In the genomic region with DNA sequence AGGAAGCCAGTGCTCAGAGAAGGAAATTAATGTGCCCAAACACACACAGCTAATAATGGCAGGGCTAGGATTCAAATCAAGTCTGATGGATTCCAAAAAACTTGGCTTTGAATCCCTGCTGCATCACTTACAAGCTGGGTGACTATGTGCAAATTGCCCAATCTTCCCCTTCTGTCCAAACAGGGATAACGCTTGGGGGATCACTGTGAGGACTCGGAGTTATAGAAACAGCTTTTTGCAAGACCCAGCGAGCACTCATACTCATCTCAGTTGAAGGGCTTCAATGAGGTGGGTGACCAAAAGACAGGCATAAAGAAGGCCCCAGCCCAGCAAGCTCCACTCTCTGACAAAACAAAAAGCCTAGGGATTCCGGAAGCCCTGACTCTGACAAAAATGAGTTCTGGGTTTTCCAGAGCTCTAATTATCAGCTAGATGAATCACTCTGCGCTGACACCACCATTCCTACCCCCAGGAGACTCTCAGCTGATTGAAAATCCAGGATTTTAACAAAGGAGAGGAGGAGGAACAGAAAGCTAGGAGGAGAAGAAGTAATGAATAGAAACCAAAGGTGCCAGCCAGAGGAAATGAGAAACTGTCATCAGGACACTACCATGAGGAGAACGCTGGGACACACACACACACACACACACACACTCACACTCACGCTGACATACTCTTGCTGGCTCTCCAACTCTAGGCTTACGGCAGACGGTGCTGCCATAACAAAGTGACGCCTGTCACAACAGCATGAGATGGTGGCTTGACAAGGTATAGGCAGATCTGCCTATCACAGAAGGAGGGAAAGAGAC, we compare ENCODE assay signal across 8 cellular contexts. TPM values are rescaled to one million over a fixed set of nuclear protein-coding genes. Genes with fewer than 3 reads are reported as not detected.
DNase-seq lines count a peak whose midpoint lies in the region; ATAC-seq, FAIRE-seq and TF ChIP-seq lines count a peak whose summit lies in the region.

No MANE protein-coding gene starts in this region.

- H2BK20ac ChIP-seq in H1 (ENCODE audit: low read length): no peak overlapping the region

- no peaks in the 10 kb centered on the region for H3K27me3 Mint-ChIP-seq in natural killer cell treated with Interleukin-12 subunit alpha and Interleukin-12 subunit beta and Interleukin-15 and Interleukin-18, amount 100 ng/mL, for 72 hours

- peak overlapping the region; percentile 87 for H4K91ac ChIP-seq in H1 (replicated peaks; ENCODE audit: insufficient read length, low read length)

- no peak for TF ChIP-seq EP300 in H1 (IDR thresholded peaks at IDR 0.05; ENCODE audit: borderline replicate concordance in 1 of 2, low read depth in 2 of 2, low read length in 2 of 2)

- peaks cover 52% of the 10 kb centered on the region in 2 donors for H3K4me1 Mint-ChIP-seq in natural killer cell treated with Interleukin-12 subunit alpha and Interleukin-12 subunit beta and Interleukin-15 and Interleukin-18, amount 100 ng/mL, for 72 hours (ENCODE audit: low read depth in 2 of 2)

- H3K27ac ChIP-seq in RWPE2 (ENCODE audit: poor library complexity, severe bottlenecking) (peak overlapping the region; percentile 80), H1 (ENCODE audit: low read depth, low read length) (peak overlapping the region; percentile 94)

- 0 out of 2 replicates have a peak, but pooled peaks cover 2% of the 10 kb centered on the region for H3K79me1 ChIP-seq in H1 (ENCODE audit: low read depth, low read length)

- WGBS in H1 (ENCODE audit: extremely low coverage in 1 of 2, insufficient coverage in 1 of 2, insufficient read length in 1 of 2, insufficient replicate concordance in 2 of 2, low coverage in 1 of 2, low lambda C conversion rate in 2 of 2, missing lambda C conversion rate in 1 of 2), 2 experiments: 85% methylated on average over 10 of the region's 10 CpGs; no CpG with 5 or more reads in 1 of the 2 experiments

- H3K23ac ChIP-seq in H1 (ENCODE audit: insufficient read length): no peak overlapping the region

- no peak for TF ChIP-seq RAD21 in H1 (IDR thresholded peaks at IDR 0.05 in 1 of 2, conservative IDR thresholded peaks at IDR 0.05 in 1 of 2; ENCODE audit: low read depth in 2 of 2, low read length in 2 of 2)

- H3K9ac ChIP-seq in H1 (replicated peaks in 1 of 4; ENCODE audit: extremely low read depth in 1 of 4, low read depth in 3 of 4, low read length in 3 of 4): peak overlapping the region in 3 of 4 experiments; percentile 85 to 92 (median 88); a peak in 5 of 7 replicates

- no peaks in the 10 kb centered on the region for H3K9me3 ChIP-seq in RWPE2 (ENCODE audit: severe bottlenecking)
- no peaks in the 10 kb centered on the region for H3K9me3 ChIP-seq in H1 (ENCODE audit: insufficient read depth in 2 of 2, low read depth in 1 of 2, low read length in 1 of 2)

- POLR2A ChIA-PET in H1 (lab: Charles Lee; ENCODE audit: partially characterized antibody): interaction anchor here (0.7 to 3.6 kb wide), 28 partner anchors 19 to 241 kb away, joined by 3 to 40 read pairs (median 7); a partner anchor contains a TSS

- peak overlapping the region; percentile 56 for H2BK120ac ChIP-seq in H1 (replicated peaks; ENCODE audit: low read depth, low read length)

- H2BK5ac ChIP-seq in H1 (ENCODE audit: low read depth, low read length): peak overlapping the region; percentile 97

- no peak overlapping the region for H3K56ac ChIP-seq in H1 (replicated peaks; ENCODE audit: insufficient read length, low read depth, low read length)

- FAIRE-seq in H54 (lab: Jason Lieb, UNC) (no peak), H1 (lab: Jason Lieb, UNC) (no peak)

- DNase-seq in H54 (ENCODE audit: insufficient read length, low spot score) (peak; percentile 49), RWPE2 (ENCODE audit: low spot score) (no peak), H1 (ENCODE audit: low read depth in 1 of 2, low spot score in 2 of 2) (no peak), OCI-M2 (lab: John Stamatoyannopoulos, UW; ENCODE audit: unreplicated experiment) (no peak)
- no peak for DNase-seq in natural killer cell treated with Interleukin-12 subunit alpha and Interleukin-12 subunit beta and Interleukin-15 and Interleukin-18, amount 100 ng/mL, for 72 hours (ENCODE audit: low spot score)

- H3K23me2 ChIP-seq in H1 (ENCODE audit: low read depth, low read length): peaks cover 9% of the 10 kb centered on the region; the same call in 1 of the 2 replicates

- H2AK5ac ChIP-seq in H1 (ENCODE audit: low read depth, low read length): peak overlapping the region; percentile 95; the same call in 1 of the 2 replicates

- H3K36me3 ChIP-seq in RWPE2 (ENCODE audit: low read depth) (peaks cover 4% of the 10 kb centered on the region; the same call in 1 of the 2 replicates), H1 (ENCODE audit: control insufficient read depth in 2 of 4, insufficient read depth in 4 of 4, low read length in 3 of 4) (peaks cover 3 to 9% (median 6%) of the 10 kb centered on the region in 4 experiments; a peak in 6 of 8 replicates)

- H3K4me1 ChIP-seq in RWPE2 (ENCODE audit: insufficient read depth, poor library complexity, severe bottlenecking) (peaks cover 10% of the 10 kb centered on the region), H1 (replicated peaks in 1 of 4; ENCODE audit: control insufficient read depth in 3 of 4, insufficient read depth in 4 of 4, low read length in 3 of 4) (peaks cover 6 to 17% (median 10%) of the 10 kb centered on the region in 4 experiments; a peak in 6 of 7 replicates)

- H3K14ac ChIP-seq in H1 (ENCODE audit: insufficient read length): no peak overlapping the region

- peak overlapping the region; percentile 96 for H3K4me3 Mint-ChIP-seq in natural killer cell treated with Interleukin-12 subunit alpha and Interleukin-12 subunit beta and Interleukin-15 and Interleukin-18, amount 100 ng/mL, for 72 hours

- H4K20me1 ChIP-seq in H1 (replicated peaks in 1 of 2; ENCODE audit: control insufficient read depth in 1 of 2, insufficient read depth in 2 of 2, low read length in 2 of 2): peaks cover 2 to 11% of the 10 kb centered on the region in 2 experiments

- TF ChIP-seq CTCF in RWPE2 (IDR thresholded peaks at IDR 0.05; ENCODE audit: poor library complexity, severe bottlenecking): no peak
- TF ChIP-seq CTCF in H1 (IDR thresholded peaks at IDR 0.05; ENCODE audit: control extremely low read depth in 1 of 3, insufficient read depth in 1 of 3, low read depth in 1 of 3, low read length in 3 of 3): no peak

- CTCF ChIA-PET in H1 (lab: Charles Lee; ENCODE audit: partially characterized antibody): interaction anchor here (0.5 to 3.9 kb wide), 10 partner anchors 9 to 601 kb away, joined by 3 to 40 read pairs (median 6); a partner anchor contains a TSS

- H2AFZ ChIP-seq in H1 (ENCODE audit: low read length): no peak overlapping the region

- H3K18ac ChIP-seq in H1 (ENCODE audit: extremely low read depth, low read length): peak overlapping the region; percentile 92; the same call in 1 of the 2 replicates

- peaks cover 10% of the 10 kb centered on the region for H3K36me3 Mint-ChIP-seq in natural killer cell treated with Interleukin-12 subunit alpha and Interleukin-12 subunit beta and Interleukin-15 and Interleukin-18, amount 100 ng/mL, for 72 hours

- H3K9me3 Mint-ChIP-seq in natural killer cell treated with Interleukin-12 subunit alpha and Interleukin-12 subunit beta and Interleukin-15 and Interleukin-18, amount 100 ng/mL, for 72 hours: no peaks in the 10 kb centered on the region

- H2BK15ac ChIP-seq in H1 (ENCODE audit: low read length): no peak overlapping the region

- H3K4me3 ChIP-seq in RWPE2 (ENCODE audit: severe bottlenecking): no peak overlapping the region
- peak overlapping the region in 2 of 4 experiments; percentile 55 to 73; a peak in 4 of 8 replicates for H3K4me3 ChIP-seq in H1 (ENCODE audit: extremely low read depth in 1 of 4, insufficient read depth in 2 of 4, low read depth in 3 of 4, low read length in 4 of 4)

- H3K4me2 ChIP-seq in H1 (ENCODE audit: insufficient read depth in 1 of 2, low read depth in 2 of 2, low read length in 2 of 2): peak overlapping the region; percentile 83 to 87

- peak overlapping the region; percentile 99 for H2BK12ac ChIP-seq in H1 (ENCODE audit: low read depth, low read length)

- peak overlapping the region; percentile 44 for H3K4ac ChIP-seq in H1 (replicated peaks; ENCODE audit: insufficient read length, low read depth, low read length)

- peak overlapping the region; percentile 74 for H4K5ac ChIP-seq in H1 (ENCODE audit: insufficient read length, low read depth, low read length)

- no peaks in the 10 kb centered on the region for H3K27me3 ChIP-seq in RWPE2 (ENCODE audit: insufficient read depth, poor library complexity, severe bottlenecking)
- no peaks in the 10 kb centered on the region for H3K27me3 ChIP-seq in H1 (replicated peaks in 1 of 4; ENCODE audit: control insufficient read depth in 3 of 4, extremely low read depth in 1 of 4, insufficient read depth in 3 of 4, low read length in 3 of 4)

- H4K8ac ChIP-seq in H1 (ENCODE audit: extremely low read depth, insufficient read depth, low read length): peak overlapping the region; percentile 81; the same call in 1 of the 2 replicates

- no peak for TF ChIP-seq POLR2A in H54 (IDR thresholded peaks at IDR 0.05; ENCODE audit: low read depth, low read length)
- TF ChIP-seq POLR2A in H1 (IDR thresholded peaks at IDR 0.05; ENCODE audit: control extremely low read depth in 1 of 2, low read depth in 2 of 2, low read length in 2 of 2): no peak

- no peak for ATAC-seq in RWPE2 (ENCODE audit: low read depth)
- no peak for ATAC-seq in natural killer cell treated with Interleukin-12 subunit alpha and Interleukin-12 subunit beta and Interleukin-15 and Interleukin-18, amount 100 ng/mL, for 72 hours
- ATAC-seq in GM19467 (IDR thresholded peaks at IDR 0.05; ENCODE audit: unreplicated experiment): no peak
- ATAC-seq in GM21786 (IDR thresholded peaks at IDR 0.05; ENCODE audit: unreplicated experiment): no peak
- ATAC-seq in HG03378 (IDR thresholded peaks at IDR 0.05; ENCODE audit: unreplicated experiment): no peak

- H3K79me2 ChIP-seq in H1 (ENCODE audit: control insufficient read depth in 1 of 2, insufficient read depth in 2 of 2, low read length in 2 of 2): peaks cover 2 to 25% of the 10 kb centered on the region in 2 experiments; a peak in 3 of 4 replicates

- peak overlapping the region; percentile 96 to 99 for H3K27ac Mint-ChIP-seq in natural killer cell treated with Interleukin-12 subunit alpha and Interleukin-12 subunit beta and Interleukin-15 and Interleukin-18, amount 100 ng/mL, for 72 hours

RNA-seq across cellular contexts. Expression of a gene that starts 1.6 kb away (rescaled TPM):
- 25.3 and 28.6 TPM in 2 replicates for total RNA-seq in H1 (2021; fragmentation: NEBNext Ultra II Directional; extraction: Animal tissue kit (Norgen Biotek cat#: 25700))
- polyA plus RNA-seq in H1 (2011; rRNA removed): 13.6 and 18.4 TPM in 2 replicates
- 13.7 TPM for polyA plus RNA-seq in H1 (2011; cell fraction: cytosol; rRNA removed)
- 21.5 TPM for polyA plus RNA-seq in H1 (2011; cell fraction: nucleus; rRNA removed)
- polyA plus RNA-seq in H1 (2012, experiment 1 of 2): 13.3 to 18.6 TPM (median 17.3 TPM) in 4 replicates
- 17.6 TPM for polyA plus RNA-seq in H1 (2012, experiment 2 of 2)
- polyA plus RNA-seq in H1 (2013, experiment 1 of 2): 16.9 TPM
- 16.6 TPM for polyA plus RNA-seq in H1 (2013, experiment 2 of 2)
- polyA minus RNA-seq in H1 (2011; rRNA and poly(A)+ RNA removed): 16.3 and 18.9 TPM in 2 replicates
- 9.5 TPM for polyA minus RNA-seq in H1 (2011; cell fraction: cytosol; rRNA and poly(A)+ RNA removed)
- 5.5 TPM for polyA minus RNA-seq in H1 (2011; cell fraction: nucleus; rRNA and poly(A)+ RNA removed)
- total RNA-seq in natural killer cell treated with Interleukin-12 subunit alpha and Interleukin-12 subunit beta and Interleukin-15 and Interleukin-18, amount 100 ng/mL, for 72 hours: 10 to 100 TPM; 58.2 to 76.1 TPM

RNA-seq across cellular contexts. Expression of a gene that starts 10.4 kb away (rescaled TPM):
- 59.1 and 59.5 TPM in 2 replicates for total RNA-seq in H1 (2021; fragmentation: NEBNext Ultra II Directional; extraction: Animal tissue kit (Norgen Biotek cat#: 25700))
- polyA plus RNA-seq in H1 (2011; rRNA removed): 127 and 140 TPM in 2 replicates
- polyA plus RNA-seq in H1 (2011; cell fraction: cytosol; rRNA removed): 111 TPM
- polyA plus RNA-seq in H1 (2011; cell fraction: nucleus; rRNA removed): 81.9 TPM
- 50.0 to 87.8 TPM (median 80.4 TPM) in 4 replicates for polyA plus RNA-seq in H1 (2012, experiment 1 of 2)
- 128 TPM for polyA plus RNA-seq in H1 (2012, experiment 2 of 2)
- polyA plus RNA-seq in H1 (2013, experiment 1 of 2): 49.0 TPM
- 51.5 TPM for polyA plus RNA-seq in H1 (2013, experiment 2 of 2)
- polyA minus RNA-seq in H1 (2011; rRNA and poly(A)+ RNA removed): 48.7 and 51.4 TPM in 2 replicates
- polyA minus RNA-seq in H1 (2011; cell fraction: cytosol; rRNA and poly(A)+ RNA removed): 28.0 TPM
- polyA minus RNA-seq in H1 (2011; cell fraction: nucleus; rRNA and poly(A)+ RNA removed): 25.3 TPM
- 10 to 100 TPM; 56.6 to 58.1 TPM for total RNA-seq in natural killer cell treated with Interleukin-12 subunit alpha and Interleukin-12 subunit beta and Interleukin-15 and Interleukin-18, amount 100 ng/mL, for 72 hours
